ENCODE assay signal across 1 cellular context in genomic region chr11:64846998-64847666, GRCh38.
TF ChIP-seq lines count a peak whose summit lies in the region.

No MANE protein-coding gene starts in this region.

TF ChIP-seq in HepG2, 621 proteins besides CTCF, POLR2A, EP300 and RAD21 (continued from another document and continues in another):
- TF ChIP-seq SALL1 (CRISPR knock-in tag; IDR thresholded peaks at IDR 0.05) (peak; percentile 70; the same call in 1 of the 2 replicates), ZNF546 (CRISPR knock-in tag; conservative IDR thresholded peaks at IDR 0.05) (no peak; the same call in 1 of the 2 replicates), ADNP (CRISPR knock-in tag; IDR thresholded peaks at IDR 0.05) (no peak), BCLAF1 (IDR thresholded peaks at IDR 0.05) (no peak), NBN (conservative IDR thresholded peaks at IDR 0.05) (no peak), FUBP1 (CRISPR knock-in tag; IDR thresholded peaks at IDR 0.05; ENCODE audit: borderline replicate concordance) (no peak), ZNF530 (CRISPR knock-in tag; IDR thresholded peaks at IDR 0.05; ENCODE audit: low read depth) (no peak), GMEB1 (CRISPR knock-in tag; IDR thresholded peaks at IDR 0.05; ENCODE audit: borderline replicate concordance) (no peak; the same call in 1 of the 2 replicates), KDM5B (CRISPR knock-in tag; IDR thresholded peaks at IDR 0.05; ENCODE audit: borderline replicate concordance) (no peak), ZNF746 (CRISPR knock-in tag; IDR thresholded peaks at IDR 0.05) (peak; percentile 61; the same call in 1 of the 2 replicates), YEATS4 (CRISPR knock-in tag; IDR thresholded peaks at IDR 0.05; ENCODE audit: borderline replicate concordance) (no peak), ZSCAN21 (CRISPR knock-in tag; IDR thresholded peaks at IDR 0.05; ENCODE audit: borderline replicate concordance) (no peak), FOXK1 (CRISPR knock-in tag; IDR thresholded peaks at IDR 0.05; ENCODE audit: borderline replicate concordance, low read depth) (no peak), MLX (CRISPR knock-in tag; IDR thresholded peaks at IDR 0.05) (no peak), SNAPC2 (CRISPR knock-in tag; IDR thresholded peaks at IDR 0.05) (no peak), ZNF512B (CRISPR knock-in tag; IDR thresholded peaks at IDR 0.05; ENCODE audit: borderline replicate concordance) (no peak), TCF12 (IDR thresholded peaks at IDR 0.05) (no peak), TCF12 (CRISPR knock-in tag; IDR thresholded peaks at IDR 0.05) (0 out of 2 replicates have a peak, but pooled peaks have one; percentile 16), ZSCAN31 (CRISPR knock-in tag; IDR thresholded peaks at IDR 0.05; ENCODE audit: low read depth) (no peak), ETV5 (CRISPR knock-in tag; IDR thresholded peaks at IDR 0.05; ENCODE audit: borderline replicate concordance) (peak; percentile 66), ZFP1 (CRISPR knock-in tag; IDR thresholded peaks at IDR 0.05) (no peak), ZBTB10 (CRISPR knock-in tag; IDR thresholded peaks at IDR 0.05; ENCODE audit: borderline replicate concordance) (no peak), WIZ (CRISPR knock-in tag; IDR thresholded peaks at IDR 0.05) (no peak), PLSCR1 (CRISPR knock-in tag; IDR thresholded peaks at IDR 0.05; ENCODE audit: borderline replicate concordance) (no peak), SRSF1 (optimal IDR thresholded peaks at IDR 0.05; ENCODE audit: low read depth, low read length) (no peak), JUNB (CRISPR knock-in tag; IDR thresholded peaks at IDR 0.05; ENCODE audit: borderline replicate concordance) (no peak), ZNF75D (CRISPR knock-in tag; IDR thresholded peaks at IDR 0.05; ENCODE audit: borderline replicate concordance) (no peak), PRDM10 (CRISPR knock-in tag; IDR thresholded peaks at IDR 0.05; ENCODE audit: low read depth) (no peak), ZSCAN22 (CRISPR knock-in tag; IDR thresholded peaks at IDR 0.05) (no peak), ZMAT3 (CRISPR knock-in tag; conservative IDR thresholded peaks at IDR 0.05) (no peak), DRAP1 (CRISPR knock-in tag; IDR thresholded peaks at IDR 0.05) (peak; percentile 45; the same call in 1 of the 2 replicates), SIX1 (CRISPR knock-in tag; IDR thresholded peaks at IDR 0.05; ENCODE audit: borderline replicate concordance) (no peak), RARG (CRISPR knock-in tag; IDR thresholded peaks at IDR 0.05; ENCODE audit: low read depth) (no peak), ZNF383 (CRISPR knock-in tag; IDR thresholded peaks at IDR 0.05; ENCODE audit: borderline replicate concordance) (no peak)
